1 cellular context compared by ENCODE assay signal in the genomic region with DNA sequence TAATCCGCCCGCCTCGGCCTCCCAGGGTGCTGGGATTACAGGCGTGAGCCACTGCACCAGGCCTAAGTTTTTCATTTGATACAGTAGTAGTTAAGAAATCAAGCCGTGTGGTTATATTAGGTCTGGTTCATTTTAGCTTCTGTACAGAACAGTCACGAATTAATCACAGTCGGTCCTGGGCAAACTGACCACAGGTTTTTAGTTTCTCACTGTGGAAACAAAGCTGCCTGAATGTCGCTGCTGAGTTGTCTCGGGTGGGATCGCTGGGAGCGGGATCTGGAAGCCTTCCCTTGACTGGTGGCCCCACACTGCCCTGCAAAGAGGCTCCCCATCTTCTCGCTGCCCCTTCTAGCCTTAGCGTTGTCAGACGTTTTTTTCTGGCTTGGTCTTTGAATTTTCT.
TF ChIP-seq lines count a peak whose summit lies in the region.

No MANE protein-coding gene starts in this region.

TF ChIP-seq in HepG2, 621 proteins besides CTCF, POLR2A, EP300 and RAD21:
- TF ChIP-seq NFE2L1 (CRISPR knock-in tag; IDR thresholded peaks at IDR 0.05; ENCODE audit: borderline replicate concordance) = 0 out of 2 replicates have a peak, but pooled peaks have one; percentile 51
- TF ChIP-seq, protein P1, sequence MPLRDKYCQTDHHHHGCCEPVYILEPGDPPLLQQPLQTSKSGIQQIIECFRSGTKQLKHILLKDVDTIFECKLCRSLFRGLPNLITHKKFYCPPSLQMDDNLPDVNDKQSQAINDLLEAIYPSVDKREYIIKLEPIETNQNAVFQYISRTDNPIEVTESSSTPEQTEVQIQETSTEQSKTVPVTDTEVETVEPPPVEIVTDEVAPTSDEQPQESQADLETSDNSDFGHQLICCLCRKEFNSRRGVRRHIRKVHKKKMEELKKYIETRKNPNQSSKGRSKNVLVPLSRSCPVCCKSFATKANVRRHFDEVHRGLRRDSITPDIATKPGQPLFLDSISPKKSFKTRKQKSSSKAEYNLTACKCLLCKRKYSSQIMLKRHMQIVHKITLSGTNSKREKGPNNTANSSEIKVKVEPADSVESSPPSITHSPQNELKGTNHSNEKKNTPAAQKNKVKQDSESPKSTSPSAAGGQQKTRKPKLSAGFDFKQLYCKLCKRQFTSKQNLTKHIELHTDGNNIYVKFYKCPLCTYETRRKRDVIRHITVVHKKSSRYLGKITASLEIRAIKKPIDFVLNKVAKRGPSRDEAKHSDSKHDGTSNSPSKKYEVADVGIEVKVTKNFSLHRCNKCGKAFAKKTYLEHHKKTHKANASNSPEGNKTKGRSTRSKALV (CRISPR knock-in tag; IDR thresholded peaks at IDR 0.05) = no peak
- TF ChIP-seq ZNF296 (CRISPR knock-in tag; conservative IDR thresholded peaks at IDR 0.05) = no peak
- no peak for TF ChIP-seq SMYD3 (CRISPR knock-in tag; IDR thresholded peaks at IDR 0.05)
- 0 out of 2 replicates have a peak, but pooled peaks have one; percentile 2 for TF ChIP-seq GABPB1 (CRISPR knock-in tag; IDR thresholded peaks at IDR 0.05)
TF ChIP-seq in HepG2: peak in this region for 2.
